In the genomic region with DNA sequence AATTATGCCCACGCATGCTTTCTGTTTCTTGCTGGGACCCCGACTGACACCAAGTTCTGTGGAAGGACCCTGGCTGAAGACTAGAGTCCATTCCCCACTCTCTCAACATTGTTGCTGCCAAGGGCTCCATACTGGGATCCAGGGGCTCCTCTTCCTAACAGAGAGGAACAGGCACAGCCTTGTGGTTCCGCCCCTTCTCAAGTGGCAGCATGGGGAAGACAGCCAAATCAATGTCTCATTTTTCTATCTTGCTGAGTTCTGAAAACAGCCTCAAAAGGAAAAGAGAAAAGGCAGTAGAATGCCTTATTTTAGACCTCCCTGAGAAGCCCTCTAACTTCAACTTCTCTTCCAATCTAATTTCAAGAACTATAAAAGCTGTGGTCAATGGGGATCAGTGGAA, we compare ENCODE assay signal across 1 cellular context.
TF ChIP-seq lines count a peak whose summit lies in the region.

No MANE protein-coding gene starts in this region.

TF ChIP-seq in A549, 52 proteins besides CTCF, POLR2A, EP300 and RAD21 (continued from another document):
- TF ChIP-seq, protein P1, sequence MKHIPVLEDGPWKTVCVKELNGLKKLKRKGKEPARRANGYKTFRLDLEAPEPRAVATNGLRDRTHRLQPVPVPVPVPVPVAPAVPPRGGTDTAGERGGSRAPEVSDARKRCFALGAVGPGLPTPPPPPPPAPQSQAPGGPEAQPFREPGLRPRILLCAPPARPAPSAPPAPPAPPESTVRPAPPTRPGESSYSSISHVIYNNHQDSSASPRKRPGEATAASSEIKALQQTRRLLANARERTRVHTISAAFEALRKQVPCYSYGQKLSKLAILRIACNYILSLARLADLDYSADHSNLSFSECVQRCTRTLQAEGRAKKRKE (CRISPR knock-in tag; IDR thresholded peaks at IDR 0.05; ENCODE audit: low read depth) = no peak
- TF ChIP-seq, protein P2, sequence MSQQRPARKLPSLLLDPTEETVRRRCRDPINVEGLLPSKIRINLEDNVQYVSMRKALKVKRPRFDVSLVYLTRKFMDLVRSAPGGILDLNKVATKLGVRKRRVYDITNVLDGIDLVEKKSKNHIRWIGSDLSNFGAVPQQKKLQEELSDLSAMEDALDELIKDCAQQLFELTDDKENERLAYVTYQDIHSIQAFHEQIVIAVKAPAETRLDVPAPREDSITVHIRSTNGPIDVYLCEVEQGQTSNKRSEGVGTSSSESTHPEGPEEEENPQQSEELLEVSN (IDR thresholded peaks at IDR 0.05; ENCODE audit: borderline replicate concordance, low read depth) = no peak
- no peak for TF ChIP-seq EHMT2 (IDR thresholded peaks at IDR 0.05; ENCODE audit: low read depth)
- TF ChIP-seq EHF (CRISPR knock-in tag; IDR thresholded peaks at IDR 0.05) = no peak
- TF ChIP-seq RCOR1 (IDR thresholded peaks at IDR 0.05; ENCODE audit: low read depth, low read length) = no peak
- TF ChIP-seq POLR2AphosphoS2 (conservative IDR thresholded peaks at IDR 0.05; ENCODE audit: low read length) = no peak
- TF ChIP-seq, protein P3, sequence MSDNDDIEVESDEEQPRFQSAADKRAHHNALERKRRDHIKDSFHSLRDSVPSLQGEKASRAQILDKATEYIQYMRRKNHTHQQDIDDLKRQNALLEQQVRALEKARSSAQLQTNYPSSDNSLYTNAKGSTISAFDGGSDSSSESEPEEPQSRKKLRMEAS (IDR thresholded peaks at IDR 0.05) = no peak
- TF ChIP-seq FOSL2 (IDR thresholded peaks at IDR 0.05) = no peak
- no peak for TF ChIP-seq FOSL2 (CRISPR knock-in tag; IDR thresholded peaks at IDR 0.05)
- TF ChIP-seq FOXS1 (CRISPR knock-in tag; IDR thresholded peaks at IDR 0.05) = no peak
- TF ChIP-seq HMGXB4 (CRISPR knock-in tag; IDR thresholded peaks at IDR 0.05; ENCODE audit: borderline replicate concordance) = no peak
- TF ChIP-seq KDM5A (IDR thresholded peaks at IDR 0.05) = no peak
- TF ChIP-seq NR3C1 (IDR thresholded peaks at IDR 0.05) = no peak
- no peak for TF ChIP-seq RNF2 (IDR thresholded peaks at IDR 0.05; ENCODE audit: borderline replicate concordance, low read depth)
- TF ChIP-seq HDAC2 (IDR thresholded peaks at IDR 0.05) = no peak
- TF ChIP-seq ESRRA (IDR thresholded peaks at IDR 0.05; ENCODE audit: borderline replicate concordance, low read length) = no peak
